ENCODE assay signal across 8 cellular contexts in genomic region chr9:107488400-107489143, GRCh38. TPM values are rescaled to one million over a fixed set of nuclear protein-coding genes. Genes with fewer than 3 reads are reported as not detected.
A peak's percentile ranks its signal among the peaks of the same experiment; 100 is the strongest.
DNase-seq lines count a peak whose midpoint lies in the region; ATAC-seq and TF ChIP-seq lines count a peak whose summit lies in the region.

No MANE protein-coding gene starts in this region.

- peaks cover 59% of the 10 kb centered on the region for H3K27me3 Mint-ChIP-seq in activated CD8-positive, alpha-beta T cell treated with anti-CD3 and anti-CD28 coated beads for 36 hours
- H3K27me3 Mint-ChIP-seq in natural killer cell (ENCODE audit: low read depth in 2 of 2) = peaks cover 43 to 51% of the 10 kb centered on the region in 2 donors

- H3K4me3 Mint-ChIP-seq in activated CD8-positive, alpha-beta T cell treated with anti-CD3 and anti-CD28 coated beads for 36 hours = peak overlapping the region; percentile 59
- peak overlapping the region; percentile 90 for H3K4me3 Mint-ChIP-seq in natural killer cell

- TF ChIP-seq CTCF in AG09309 (IDR thresholded peaks at IDR 0.05; ENCODE audit: control insufficient read depth, insufficient read depth, low read depth, low read length, missing control alignments) = no peak
- no peak for TF ChIP-seq CTCF in HEK293 (tag by site-specific recombination; IDR thresholded peaks at IDR 0.05)
- TF ChIP-seq CTCF in activated CD8-positive, alpha-beta T cell treated with anti-CD3 and anti-CD28 coated beads for 36 hours (IDR thresholded peaks at IDR 0.05) = no peak
- TF ChIP-seq CTCF in fibroblast of villous mesenchyme (IDR thresholded peaks at IDR 0.05; ENCODE audit: insufficient read depth, low read depth, low read length) = no peak
- no peak for TF ChIP-seq CTCF in natural killer cell (IDR thresholded peaks at IDR 0.05)
- no peak for TF ChIP-seq CTCF in GM10266 (IDR thresholded peaks at IDR 0.05; ENCODE audit: control insufficient read depth, insufficient read depth, low read depth, missing control alignments)

- H3K9me3 ChIP-seq in HEK293 (ENCODE audit: control insufficient read depth, insufficient read depth, low read depth, low read length) = no peaks in the 10 kb centered on the region

- H3K9me3 Mint-ChIP-seq in activated CD8-positive, alpha-beta T cell treated with anti-CD3 and anti-CD28 coated beads for 36 hours = no peaks in the 10 kb centered on the region
- no peaks in the 10 kb centered on the region for H3K9me3 Mint-ChIP-seq in natural killer cell

- H3K36me3 ChIP-seq in HEK293 (ENCODE audit: control insufficient read depth in 2 of 2, insufficient read depth in 1 of 2, low read length in 2 of 2) = peaks cover 0 to 33% of the 10 kb centered on the region in 2 experiments; a peak in 1 of 3 replicates

- intact Hi-C loops in activated CD8-positive, alpha-beta T cell treated with anti-CD3 and anti-CD28 coated beads for 36 hours (cut with micrococcal nuclease) = no loop called here
- intact Hi-C loops in natural killer cell (cut with micrococcal nuclease) = no loop called here

- H3K4me3 ChIP-seq in AG09309 (ENCODE audit: control insufficient read depth, low read depth, low read length) (peak overlapping the region; percentile 96), HEK293 (ENCODE audit: low read depth, low read length) (peak overlapping the region; percentile 51), fibroblast of villous mesenchyme (ENCODE audit: low read depth, low read length) (peak overlapping the region; percentile 68)

- ATAC-seq in activated CD8-positive, alpha-beta T cell treated with anti-CD3 and anti-CD28 coated beads for 36 hours = no peak
- ATAC-seq in natural killer cell (peak; percentile 28 to 66 (median 43)), HG03175 (IDR thresholded peaks at IDR 0.05; ENCODE audit: unreplicated experiment) (no peak), GM19467 (IDR thresholded peaks at IDR 0.05; ENCODE audit: unreplicated experiment) (no peak)

- POLR2A ChIA-PET in HEK293 (lab: Yijun Ruan, JAX) = interaction anchor here (1.3 kb wide), 1 partner anchor 81 kb away, joined by 4 read pairs; no protein-coding TSS in a partner anchor
- POLR2A ChIA-PET in activated CD8-positive, alpha-beta T cell treated with anti-CD3 and anti-CD28 coated beads for 36 hours (lab: Charles Lee) = no interaction called here

- H3K27ac ChIP-seq in HEK293 (ENCODE audit: extremely low read depth, low read depth, low read length) = peak overlapping the region; percentile 57; the same call in 1 of the 2 replicates

- H3K27ac Mint-ChIP-seq in activated CD8-positive, alpha-beta T cell treated with anti-CD3 and anti-CD28 coated beads for 36 hours = no peak overlapping the region
- peak overlapping the region; percentile 54 to 72 for H3K27ac Mint-ChIP-seq in natural killer cell

- DNase-seq in AG09309 (ENCODE audit: low read depth) (no peak), fibroblast of villous mesenchyme (ENCODE audit: low read depth) (peak; percentile 83), natural killer cell (peak; percentile 27), GM10266 (ENCODE audit: extremely low spot score) (no peak)
- DNase-seq in activated CD8-positive, alpha-beta T cell treated with anti-CD3 and anti-CD28 coated beads for 36 hours = peak; percentile 27

- H3K4me1 ChIP-seq in HEK293 (ENCODE audit: control insufficient read depth, insufficient read depth, low read length) = no peaks in the 10 kb centered on the region

- CTCF ChIA-PET in HEK293 (lab: Yijun Ruan, JAX) = interaction anchor here (1.0 to 1.2 kb wide), 2 partner anchors 784 to 1077 kb away, joined by 3 read pairs; no protein-coding TSS in a partner anchor
- CTCF ChIA-PET in activated CD8-positive, alpha-beta T cell treated with anti-CD3 and anti-CD28 coated beads for 36 hours (lab: Charles Lee) = no interaction called here

- H3K4me1 Mint-ChIP-seq in activated CD8-positive, alpha-beta T cell treated with anti-CD3 and anti-CD28 coated beads for 36 hours (ENCODE audit: low read depth) = peaks cover 8% of the 10 kb centered on the region
- H3K4me1 Mint-ChIP-seq in natural killer cell = peaks cover 20 to 28% of the 10 kb centered on the region in 2 donors

- H3K36me3 Mint-ChIP-seq in activated CD8-positive, alpha-beta T cell treated with anti-CD3 and anti-CD28 coated beads for 36 hours (ENCODE audit: low read depth) = no peaks in the 10 kb centered on the region
- no peaks in the 10 kb centered on the region for H3K36me3 Mint-ChIP-seq in natural killer cell

TF ChIP-seq in HEK293, 187 proteins besides CTCF, POLR2A, EP300 and RAD21 (continues in another document):
- TF ChIP-seq PBX3 (CRISPR knock-in tag; IDR thresholded peaks at IDR 0.05) (no peak; the same call in 1 of the 2 replicates), ZBTB20 (tag by site-specific recombination; IDR thresholded peaks at IDR 0.05) (peak; percentile 32; the same call in 1 of the 2 replicates), ZNF335 (tag by site-specific recombination; conservative IDR thresholded peaks at IDR 0.05) (peak; percentile 88), ZNF341 (tag by site-specific recombination; IDR thresholded peaks at IDR 0.05; ENCODE audit: low read depth) (peak; percentile 52; the same call in 1 of the 2 replicates), ZNF302 (tag by site-specific recombination; IDR thresholded peaks at IDR 0.05; ENCODE audit: low read depth) (no peak), ZFP37 (tag by site-specific recombination; IDR thresholded peaks at IDR 0.05) (0 out of 2 replicates have a peak, but pooled peaks have one; percentile 35), ZNF76 (tag by site-specific recombination; IDR thresholded peaks at IDR 0.05; ENCODE audit: borderline replicate concordance, low read depth) (peak; percentile 78), ZBTB8A (tag by site-specific recombination; IDR thresholded peaks at IDR 0.05) (peak; percentile 76), EGR2 (tag by site-specific recombination; IDR thresholded peaks at IDR 0.05; ENCODE audit: low read depth) (peak; percentile 24; the same call in 1 of the 2 replicates), ZBTB7A (tag by site-specific recombination; IDR thresholded peaks at IDR 0.05; ENCODE audit: low read depth) (no peak), ZFHX2 (tag by site-specific recombination; conservative IDR thresholded peaks at IDR 0.05) (peak; percentile 35), ZNF571 (tag by site-specific recombination; IDR thresholded peaks at IDR 0.05) (no peak)
- TF ChIP-seq, protein P1, sequence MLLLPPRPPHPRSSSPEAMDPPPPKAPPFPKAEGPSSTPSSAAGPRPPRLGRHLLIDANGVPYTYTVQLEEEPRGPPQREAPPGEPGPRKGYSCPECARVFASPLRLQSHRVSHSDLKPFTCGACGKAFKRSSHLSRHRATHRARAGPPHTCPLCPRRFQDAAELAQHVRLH (tag by site-specific recombination; IDR thresholded peaks at IDR 0.05) = no peak
- TF ChIP-seq, protein P2, sequence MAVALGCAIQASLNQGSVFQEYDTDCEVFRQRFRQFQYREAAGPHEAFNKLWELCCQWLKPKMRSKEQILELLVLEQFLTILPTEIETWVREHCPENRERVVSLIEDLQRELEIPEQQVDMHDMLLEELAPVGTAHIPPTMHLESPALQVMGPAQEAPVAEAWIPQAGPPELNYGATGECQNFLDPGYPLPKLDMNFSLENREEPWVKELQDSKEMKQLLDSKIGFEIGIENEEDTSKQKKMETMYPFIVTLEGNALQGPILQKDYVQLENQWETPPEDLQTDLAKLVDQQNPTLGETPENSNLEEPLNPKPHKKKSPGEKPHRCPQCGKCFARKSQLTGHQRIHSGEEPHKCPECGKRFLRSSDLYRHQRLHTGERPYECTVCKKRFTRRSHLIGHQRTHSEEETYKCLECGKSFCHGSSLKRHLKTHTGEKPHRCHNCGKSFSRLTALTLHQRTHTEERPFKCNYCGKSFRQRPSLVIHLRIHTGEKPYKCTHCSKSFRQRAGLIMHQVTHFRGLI (tag by site-specific recombination; IDR thresholded peaks at IDR 0.05) = peak; percentile 30; the same call in 1 of the 2 replicates

RNA-seq across cellular contexts. Expression of gene KLF4, which starts 1.0 kb away (rescaled TPM):
- 1 to 10 TPM; 1.6 to 1.7 TPM for total RNA-seq in activated CD8-positive, alpha-beta T cell treated with anti-CD3 and anti-CD28 coated beads for 36 hours
- total RNA-seq in fibroblast of villous mesenchyme (2.6 and 3.5 TPM in 2 replicates), natural killer cell (100 to 1,000 TPM in 1 of 3 donors, 10 to 100 TPM in 2; 29.8 to 162 (median 29.8) TPM)

Comparison
In these comparisons a context has a peak if more than half of its experiments do, and no peak if none do; other contexts are left out.
1. DNase-seq: peak in activated CD8-positive, alpha-beta T cell treated with anti-CD3 and anti-CD28 coated beads for 36 hours (single experiment), fibroblast of villous mesenchyme (single experiment) and natural killer cell (single experiment); none in AG09309 (single experiment) and GM10266 (single experiment).
2. ATAC-seq: peak in natural killer cell (3 of 3); none in activated CD8-positive, alpha-beta T cell treated with anti-CD3 and anti-CD28 coated beads for 36 hours (single experiment), HG03175 (single experiment) and GM19467 (single experiment).
3. Peak in every context shown above with its lines, with median percentiles within 50 percentile points of each other: H3K4me3 ChIP-seq.